Comparison of ENCODE assay signal across 17 cellular contexts in genomic region chr2:56580242-56580641, GRCh38.
DNase-seq lines count a peak whose midpoint lies in the region; ATAC-seq and TF ChIP-seq lines count a peak whose summit lies in the region.
"Had no signal": no experiment of that assay in that cellular context is flagged by ENCODE, and none has a peak within 500 bp of the region (broad histone marks: within the 10 kb centered on the region; RNA-seq: fewer than 3 reads in every experiment).

No MANE protein-coding gene starts in this region.

- H3K4me3 ChIP-seq in gastroesophageal sphincter (no peak overlapping the region), sigmoid colon (no peak overlapping the region)
- H3K4me3 ChIP-seq: coronary artery, prostate gland had no signal

- peak; percentile 90 for DNase-seq in EL
- peak; percentile 82 for DNase-seq in NCI-H226
- peak; percentile 65 for DNase-seq in dedifferentiated amniotic fluid mesenchymal stem cell (ENCODE audit: extremely low spot score)
- peak; percentile 55 for DNase-seq in non-pigmented ciliary epithelial cell (ENCODE audit: low read depth)
- DNase-seq in Right ventricle myocardium superior = no peak
- DNase-seq in sigmoid colon = no peak
- DNase-seq: activated CD4-positive, alpha-beta T cell treated with anti-CD3 and anti-CD28 coated beads, Interleukin-2, amount 50 U/mL, for 48 hours; BE2C; erythroblast; left ventricle myocardium superior; naive B cell; NCI-H187 treated with DMSO at 0.1 percent for 48 hours; NCI-H510A treated with DMSO at 0.1 percent for 48 hours had no signal

- H3K27ac ChIP-seq in gastroesophageal sphincter = no peak overlapping the region
- H3K27ac ChIP-seq in sigmoid colon = no peak overlapping the region
- H3K27ac ChIP-seq: coronary artery, prostate gland had no signal

- TF ChIP-seq POLR2A in gastroesophageal sphincter (IDR thresholded peaks at IDR 0.05) (no peak), sigmoid colon (IDR thresholded peaks at IDR 0.05) (no peak)

- no peaks in the 10 kb centered on the region for H3K4me1 ChIP-seq in gastroesophageal sphincter
- no peaks in the 10 kb centered on the region for H3K4me1 ChIP-seq in sigmoid colon
- H3K4me1 ChIP-seq: BE2C, prostate gland had no signal

- ATAC-seq in esophagus mucosa (no peak), gastroesophageal sphincter (no peak), Right ventricle myocardium superior (ENCODE audit: poor library complexity) (no peak)
- ATAC-seq: left ventricle myocardium superior had no signal

- H3K27me3 ChIP-seq in gastroesophageal sphincter = no peaks in the 10 kb centered on the region
- H3K27me3 ChIP-seq in sigmoid colon = no peaks in the 10 kb centered on the region
- H3K27me3 ChIP-seq: BE2C had no signal

- no peaks in the 10 kb centered on the region for H3K36me3 ChIP-seq in gastroesophageal sphincter
- H3K36me3 ChIP-seq in sigmoid colon = no peaks in the 10 kb centered on the region
- H3K36me3 ChIP-seq: BE2C, prostate gland had no signal

- TF ChIP-seq CTCF in gastroesophageal sphincter (IDR thresholded peaks at IDR 0.05) (no peak), sigmoid colon (IDR thresholded peaks at IDR 0.05) (no peak)

- intact Hi-C loops in Right ventricle myocardium superior (cut with DNase I) (no loop called here), sigmoid colon (cut with DNase I) (no loop called here)

- H3K9me3 ChIP-seq in gastroesophageal sphincter (peaks cover 0 to 9% (median 0%) of the 10 kb centered on the region in 3 donors), sigmoid colon (peaks cover 0 to 3% (median 1%) of the 10 kb centered on the region in 4 donors)
- H3K9me3 ChIP-seq: BE2C, prostate gland had no signal

- TF ChIP-seq EP300 in gastroesophageal sphincter (IDR thresholded peaks at IDR 0.05) = no peak
- TF ChIP-seq EP300 in sigmoid colon (IDR thresholded peaks at IDR 0.05) = no peak

Comparison
In these comparisons a context has a peak if more than half of its experiments do, and no peak if none do; other contexts are left out.
1. DNase-seq: peak in EL (single experiment), NCI-H226 (single experiment), dedifferentiated amniotic fluid mesenchymal stem cell (single experiment) and non-pigmented ciliary epithelial cell (single experiment); none in Right ventricle myocardium superior (single experiment) and sigmoid colon (single experiment).